7 cellular contexts compared by ENCODE assay signal in the genomic region with DNA sequence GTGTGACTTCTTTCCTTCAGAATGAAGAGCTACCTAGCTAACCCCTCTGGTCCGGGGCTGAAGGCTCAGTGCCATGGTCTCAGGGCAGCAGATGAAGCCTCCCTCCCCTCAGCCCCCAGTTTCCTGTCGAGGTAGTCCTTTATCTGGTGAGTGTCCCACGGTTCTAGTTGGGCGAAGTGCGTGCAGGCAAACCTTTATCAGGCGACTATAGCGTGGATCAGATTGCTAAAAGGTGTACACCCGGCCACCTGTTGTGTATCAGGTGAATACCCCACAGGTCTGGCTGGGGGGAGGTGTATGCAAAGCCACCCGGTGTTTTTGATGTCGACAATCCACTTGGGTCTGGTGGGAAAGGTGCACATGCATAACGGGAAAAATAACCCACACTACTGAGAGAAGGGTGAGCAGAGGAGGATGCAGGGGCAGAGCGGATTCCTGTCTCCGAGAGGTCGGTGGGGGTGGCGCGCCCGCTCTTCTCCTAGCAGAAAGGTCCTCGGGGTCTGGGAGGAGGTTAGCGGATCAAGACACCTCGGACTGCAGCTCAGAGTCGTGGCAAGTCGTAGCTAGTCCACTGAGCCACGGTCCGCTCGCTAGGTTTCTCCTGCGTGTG. TPM values are rescaled to one million over a fixed set of nuclear protein-coding genes. Genes with fewer than 3 reads are reported as not detected.
DNase-seq lines count a peak whose midpoint lies in the region; ATAC-seq, FAIRE-seq and TF ChIP-seq lines count a peak whose summit lies in the region.

No MANE protein-coding gene starts in this region.

- H3K36me3 Mint-ChIP-seq in chondrocyte (ENCODE audit: low read depth) (peaks cover 10% of the 10 kb centered on the region), memory B cell (peaks cover 9% of the 10 kb centered on the region)

- peak overlapping the region; percentile 88 to 98 (median 92) for H3K27ac ChIP-seq in Peyer's patch
- H3K27ac ChIP-seq in transverse colon: peak overlapping the region; percentile 88 to 96 (median 90)

- H3K36me3 ChIP-seq in Peyer's patch (peaks cover 0 to 11% (median 0%) of the 10 kb centered on the region in 3 donors), transverse colon (no peaks in the 10 kb centered on the region)

- no peak for TF ChIP-seq EP300 in transverse colon (IDR thresholded peaks at IDR 0.05; ENCODE audit: low read depth)

- H3K4me3 Mint-ChIP-seq in chondrocyte (ENCODE audit: unreplicated experiment): peak overlapping the region; percentile 78
- peak overlapping the region; percentile 99 for H3K4me3 Mint-ChIP-seq in memory B cell

- H3K9me3 ChIP-seq in Peyer's patch: no peaks in the 10 kb centered on the region
- no peaks in the 10 kb centered on the region for H3K9me3 ChIP-seq in transverse colon

- ATAC-seq in GM18868 (IDR thresholded peaks at IDR 0.05; ENCODE audit: unreplicated experiment): peak; percentile 6
- peak; percentile 3 for ATAC-seq in HG02763 (IDR thresholded peaks at IDR 0.05; ENCODE audit: unreplicated experiment)
- peak; percentile 4 for ATAC-seq in memory B cell (ENCODE audit: low read depth)

- intact Hi-C loops in transverse colon (cut with DNase I; ENCODE audit: low total_unique reads): no loop called here

- H3K9me3 Mint-ChIP-seq in chondrocyte (ENCODE audit: low read depth) (no peaks in the 10 kb centered on the region), memory B cell (no peaks in the 10 kb centered on the region)

- peak overlapping the region; percentile 78 to 87 (median 78) for H3K4me3 ChIP-seq in Peyer's patch
- peak overlapping the region; percentile 68 to 98 (median 74) for H3K4me3 ChIP-seq in transverse colon

- no peaks in the 10 kb centered on the region for H3K27me3 ChIP-seq in Peyer's patch
- H3K27me3 ChIP-seq in transverse colon: no peaks in the 10 kb centered on the region

- in situ Hi-C loops in transverse colon (cut with MboI; ENCODE audit: low pct_ligation_motif_present in 1 of 4, low pct_unique_long_range_greater_than_20kb in 1 of 4, low sequenced_read_pairs in 3 of 4): loop anchor here in 1 of 4 donors (25.0 kb wide), 1 partner anchor 250 kb away; no protein-coding TSS in a partner anchor

- no peak for FAIRE-seq in D721Med (lab: Jason Lieb, UNC)

- H3K4me1 Mint-ChIP-seq in chondrocyte (ENCODE audit: low read depth): peaks cover 68% of the 10 kb centered on the region
- peaks cover 27% of the 10 kb centered on the region for H3K4me1 Mint-ChIP-seq in memory B cell

- 1 to 14% methylated on average over 1 to 26 of the region's 26 CpGs for WGBS in transverse colon (ENCODE audit: low coverage in 1 of 2), 2 donors

- H3K4me1 ChIP-seq in Peyer's patch (peaks cover 0 to 18% (median 0%) of the 10 kb centered on the region in 4 donors), transverse colon (peaks cover 4 to 43% (median 10%) of the 10 kb centered on the region in 4 donors)

- peak overlapping the region; percentile 15 for H3K27ac Mint-ChIP-seq in chondrocyte (ENCODE audit: unreplicated experiment)
- peak overlapping the region; percentile 98 for H3K27ac Mint-ChIP-seq in memory B cell

- DNase-seq in Peyer's patch (peak in 2 of 3 donors; percentile 59 to 67), chondrocyte (ENCODE audit: low spot score) (no peak), memory B cell (ENCODE audit: low spot score in 2 of 2) (peak in 1 of 2 donors; percentile 10), transverse colon (peak; percentile 35), D721Med (ENCODE audit: insufficient read length, low spot score) (no peak)

- TF ChIP-seq POLR2A in Peyer's patch (IDR thresholded peaks at IDR 0.05): no peak
- TF ChIP-seq POLR2A in transverse colon (IDR thresholded peaks at IDR 0.05): no peak

- H3K27me3 Mint-ChIP-seq in chondrocyte (ENCODE audit: low read depth): no peaks in the 10 kb centered on the region
- no peaks in the 10 kb centered on the region for H3K27me3 Mint-ChIP-seq in memory B cell

- no peak for TF ChIP-seq CTCF in Peyer's patch (IDR thresholded peaks at IDR 0.05)
- TF ChIP-seq CTCF in chondrocyte (IDR thresholded peaks at IDR 0.05): no peak
- TF ChIP-seq CTCF in transverse colon (IDR thresholded peaks at IDR 0.05): no peak
- no peak for TF ChIP-seq CTCF in D721Med (IDR thresholded peaks at IDR 0.05; ENCODE audit: insufficient read depth, missing control alignments)

RNA-seq across cellular contexts. Expression of a gene that starts 0.5 kb away (rescaled TPM):
- total RNA-seq in Peyer's patch: 100 to 1,000 TPM in 1 of 4 donors, 10 to 100 TPM in 3; 48.7 to 111 (median 54.1) TPM
- 20.0 to 25.5 TPM (median 20.8 TPM) in 3 replicates for total RNA-seq in chondrocyte
- total RNA-seq in transverse colon: 10 to 100 TPM in 3 of 4 donors, 1 to 10 TPM in 1; 9.2 to 52.6 (median 26.9) TPM

RNA-seq across cellular contexts. Expression of a gene that starts 5.9 kb away (rescaled TPM):
- total RNA-seq in Peyer's patch (100 to 1,000 TPM in 2 of 4 donors, 10 to 100 TPM in 2; 56.2 to 143 (median 96.3) TPM), chondrocyte (152 to 166 TPM (median 158 TPM) in 3 replicates), transverse colon (100 to 1,000 TPM in 3 of 4 donors, 10 to 100 TPM in 1; 41.1 to 166 (median 152) TPM)

RNA-seq across cellular contexts. Expression of a gene that starts 6.1 kb away (rescaled TPM):
- total RNA-seq in Peyer's patch (not detected), chondrocyte (not detected in 3 replicates), transverse colon (not detected)

RNA-seq across cellular contexts. Expression of a gene that starts 29.9 kb away (rescaled TPM):
- total RNA-seq in Peyer's patch: 100 to 1,000 TPM in 2 of 4 donors, 10 to 100 TPM in 2; 52.8 to 268 (median 108) TPM
- 30.4 to 36.1 TPM (median 32.1 TPM) in 3 replicates for total RNA-seq in chondrocyte
- total RNA-seq in transverse colon: 100 to 1,000 TPM; 109 to 380 (median 143) TPM

Comparison
In these comparisons a context has a peak if more than half of its experiments do, and no peak if none do; other contexts are left out.
1. DNase-seq: peak in Peyer's patch (2 of 3) and transverse colon (single experiment); none in chondrocyte (single experiment) and D721Med (single experiment).
2. Peak in every context shown above with its lines, with median percentiles within 50 percentile points of each other: ATAC-seq.